Comparison of ENCODE assay signal across 13 cellular contexts in genomic region chr11:55658608-55659007, GRCh38.
DNase-seq lines count a peak whose midpoint lies in the region; ATAC-seq lines count a peak whose summit lies in the region.
"Had no signal": no experiment of that assay in that cellular context is flagged by ENCODE, and none has a peak within 500 bp of the region (broad histone marks: within the 10 kb centered on the region; RNA-seq: fewer than 3 reads in every experiment).

No MANE protein-coding gene starts in this region.

- peak; percentile 28 for ATAC-seq in GM18858 (IDR thresholded peaks at IDR 0.05; ENCODE audit: unreplicated experiment)
- ATAC-seq in GM21423 (IDR thresholded peaks at IDR 0.05; ENCODE audit: unreplicated experiment): peak; percentile 35
- ATAC-seq in HG02938 (IDR thresholded peaks at IDR 0.05; ENCODE audit: unreplicated experiment): peak; percentile 32
- ATAC-seq in HG03457 (IDR thresholded peaks at IDR 0.05; ENCODE audit: unreplicated experiment): peak; percentile 20
- ATAC-seq: esophagus mucosa; left lung; naive thymus-derived CD4-positive, alpha-beta T cell; right lobe of liver had no signal

- DNase-seq in SKM-1 treated with dmso at 0.1 percent for 144 hours (lab: John Stamatoyannopoulos, UW; ENCODE audit: unreplicated experiment) (no peak), NCI-H2081 treated with DMSO at 0.1 percent for 48 hours (lab: John Stamatoyannopoulos, UW) (no peak), NCI-H1092 (lab: John Stamatoyannopoulos, UW) (no peak), NCI-H1105 (lab: John Stamatoyannopoulos, UW) (no peak)
- DNase-seq: left lung; naive thymus-derived CD4-positive, alpha-beta T cell; NCI-H1694 treated with DMSO at 0.1 percent for 48 hours; right lobe of liver had no signal
